In the genomic region with DNA sequence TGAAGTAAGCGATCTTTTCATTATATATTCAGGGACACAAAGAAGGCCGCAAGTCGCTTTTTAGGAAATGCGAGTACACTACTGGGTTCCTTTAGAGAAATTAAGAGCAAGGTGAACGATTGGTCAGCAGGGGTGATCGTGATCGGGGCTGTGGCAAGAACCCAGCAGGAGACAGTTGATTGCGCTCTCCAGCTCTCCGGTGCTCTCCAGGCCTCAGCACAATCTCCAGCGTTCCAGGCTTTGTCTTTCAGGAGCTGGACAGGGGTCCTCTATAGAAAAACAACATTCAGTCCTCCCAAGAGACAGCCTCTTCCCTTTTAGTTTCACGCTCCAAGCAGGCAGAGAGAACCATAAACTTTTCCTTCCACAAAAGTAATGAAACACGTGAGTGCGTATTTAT, we compare ENCODE assay signal across 22 cellular contexts.
DNase-seq lines count a peak whose midpoint lies in the region; ATAC-seq and TF ChIP-seq lines count a peak whose summit lies in the region.
"Had no signal": no experiment of that assay in that cellular context is flagged by ENCODE, and none has a peak within 500 bp of the region (broad histone marks: within the 10 kb centered on the region; RNA-seq: fewer than 3 reads in every experiment).

No MANE protein-coding gene starts in this region.

- H3K36me3 ChIP-seq in Panc1 (ENCODE audit: control insufficient read depth, insufficient read depth, low read length) = no peaks in the 10 kb centered on the region
- H3K36me3 ChIP-seq: transverse colon had no signal

- H3K4me3 Mint-ChIP-seq in progenitor cell of endocrine pancreas (ENCODE audit: low read depth) (no peak overlapping the region), immature natural killer cell (no peak overlapping the region)
- H3K4me3 Mint-ChIP-seq: activated CD4-positive, alpha-beta T cell treated with anti-CD3 and anti-CD28 coated beads, Interleukin-2, amount 10 ng/mL, durations not matched to agents 7 days and 5 days; activated naive CD8-positive, alpha-beta T cell treated with anti-CD3 and anti-CD28 coated beads for 36 hours; activated T-cell treated with anti-CD3 and anti-CD28 coated beads, Interleukin-2, amount 50 U/mL, for 24 hours; naive B cell had no signal

- in situ Hi-C loops in Panc1 (cut with HindIII; ENCODE audit: low pct_unique_long_range_greater_than_20kb, low sequenced_read_pairs) = no loop called here

- H3K9me3 ChIP-seq in Panc1 (ENCODE audit: control insufficient read depth, insufficient read depth, low read depth, low read length) = no peaks in the 10 kb centered on the region
- H3K9me3 ChIP-seq: transverse colon had no signal

- CTCF ChIA-PET in Panc1 (lab: Charles Lee) = no interaction called here

- peaks cover 4% of the 10 kb centered on the region for H3K27me3 Mint-ChIP-seq in progenitor cell of endocrine pancreas
- peaks cover 0 to 5% (median 0%) of the 10 kb centered on the region in 3 donors for H3K27me3 Mint-ChIP-seq in immature natural killer cell (ENCODE audit: low read depth in 3 of 3)
- H3K27me3 Mint-ChIP-seq: activated CD4-positive, alpha-beta T cell treated with anti-CD3 and anti-CD28 coated beads, Interleukin-2, amount 10 ng/mL, durations not matched to agents 7 days and 5 days; activated naive CD8-positive, alpha-beta T cell treated with anti-CD3 and anti-CD28 coated beads for 36 hours; activated T-cell treated with anti-CD3 and anti-CD28 coated beads, Interleukin-2, amount 50 U/mL, for 24 hours had no signal

- TF ChIP-seq CTCF in Panc1 (IDR thresholded peaks at IDR 0.05) = no peak
- no peak for TF ChIP-seq CTCF in fibroblast of pulmonary artery (IDR thresholded peaks at IDR 0.05; ENCODE audit: low read length, missing control alignments)
- no peak for TF ChIP-seq CTCF in progenitor cell of endocrine pancreas (IDR thresholded peaks at IDR 0.05; ENCODE audit: unreplicated experiment)
- no peak for TF ChIP-seq CTCF in foreskin fibroblast (IDR thresholded peaks at IDR 0.05; ENCODE audit: low read depth, low read length)

- no peaks in the 10 kb centered on the region for H3K36me3 Mint-ChIP-seq in progenitor cell of endocrine pancreas (ENCODE audit: insufficient read depth)
- H3K36me3 Mint-ChIP-seq in immature natural killer cell = peaks cover 0 to 3% (median 0%) of the 10 kb centered on the region in 3 donors
- H3K36me3 Mint-ChIP-seq: activated naive CD8-positive, alpha-beta T cell treated with anti-CD3 and anti-CD28 coated beads for 36 hours; naive B cell had no signal

- H3K4me3 ChIP-seq in Panc1 (ENCODE audit: low read depth in 2 of 2, low read length in 2 of 2) = no peak overlapping the region
- no peak overlapping the region for H3K4me3 ChIP-seq in fibroblast of pulmonary artery (replicated peaks; ENCODE audit: low read depth, low read length)
- no peak overlapping the region for H3K4me3 ChIP-seq in foreskin fibroblast (ENCODE audit: low read depth in 1 of 2, low read length in 2 of 2)
- H3K4me3 ChIP-seq: transverse colon had no signal

- ATAC-seq in Panc1 (peak; percentile 85), GM19023 (IDR thresholded peaks at IDR 0.05; ENCODE audit: unreplicated experiment) (no peak)

- H3K4me1 Mint-ChIP-seq in progenitor cell of endocrine pancreas (ENCODE audit: low read depth) (peaks cover 9% of the 10 kb centered on the region), immature natural killer cell (peaks cover 31 to 34% of the 10 kb centered on the region in 2 donors)

- intact Hi-C loops in Panc1 (cut with micrococcal nuclease; ENCODE audit: unreplicated experiment) = loop anchor here (10.0 kb wide), 1 partner anchor 99 kb away; no protein-coding TSS in a partner anchor

- no peaks in the 10 kb centered on the region for H3K27me3 ChIP-seq in Panc1 (ENCODE audit: control insufficient read depth, insufficient read depth, low read length)
- H3K27me3 ChIP-seq: transverse colon had no signal

- DNase-seq in DMS53 (lab: John Stamatoyannopoulos, UW) = peak; percentile 88
- DNase-seq in DMS53 treated with DMSO at 0.1 percent for 48 hours (lab: John Stamatoyannopoulos, UW; ENCODE audit: unreplicated experiment) = no peak
- DNase-seq in Panc1 (ENCODE audit: low read depth, low spot score) = no peak
- DNase-seq in fibroblast of pulmonary artery (ENCODE audit: low read depth) = peak; percentile 26
- DNase-seq in progenitor cell of endocrine pancreas (ENCODE audit: low spot score, unreplicated experiment) = no peak
- DNase-seq in foreskin fibroblast = no peak
- no peak for DNase-seq in immature natural killer cell
- DNase-seq: activated CD4-positive, alpha-beta T cell treated with anti-CD3 and anti-CD28 coated beads, Interleukin-2, amount 10 ng/mL, durations not matched to agents 7 days and 5 days; activated naive CD8-positive, alpha-beta T cell treated with anti-CD3 and anti-CD28 coated beads for 36 hours; activated T-cell treated with anti-CD3 and anti-CD28 coated beads, Interleukin-2, amount 50 U/mL, for 24 hours; DND-41; left ventricle myocardium superior; naive B cell; NCI-H446; right cardiac atrium; RPMI8226; stimulated activated CD4-positive, alpha-beta T cell treated with anti-CD3 and anti-CD28 coated beads, Interleukin-2, amount 100 ng/mL, for 48 hours; T-helper 2 cell; transverse colon had no signal

- H3K27ac Mint-ChIP-seq in progenitor cell of endocrine pancreas = peak overlapping the region; percentile 18
- no peak overlapping the region for H3K27ac Mint-ChIP-seq in immature natural killer cell
- H3K27ac Mint-ChIP-seq: activated CD4-positive, alpha-beta T cell treated with anti-CD3 and anti-CD28 coated beads, Interleukin-2, amount 10 ng/mL, durations not matched to agents 7 days and 5 days; activated naive CD8-positive, alpha-beta T cell treated with anti-CD3 and anti-CD28 coated beads for 36 hours had no signal

- no TSS peak for BruUV-seq in Panc1 (replicated peaks; lab: Mats Ljungman, UMichigan)

- H3K27ac ChIP-seq in Panc1 (ENCODE audit: low read length) = peak overlapping the region; percentile 96
- H3K27ac ChIP-seq: 22Rv1, C4-2B, transverse colon had no signal

- H3K4me1 ChIP-seq in Panc1 (ENCODE audit: control insufficient read depth, insufficient read depth, low read length) = peaks cover 43% of the 10 kb centered on the region
- H3K4me1 ChIP-seq: transverse colon had no signal

- H3K9me3 Mint-ChIP-seq in progenitor cell of endocrine pancreas (ENCODE audit: low read depth) (no peaks in the 10 kb centered on the region), immature natural killer cell (no peaks in the 10 kb centered on the region)
- H3K9me3 Mint-ChIP-seq: activated naive CD8-positive, alpha-beta T cell treated with anti-CD3 and anti-CD28 coated beads for 36 hours; activated T-cell treated with anti-CD3 and anti-CD28 coated beads, Interleukin-2, amount 50 U/mL, for 24 hours; naive B cell had no signal

- POLR2A ChIA-PET in Panc1 (lab: Charles Lee) = interaction anchor here (1.7 kb wide), 1 partner anchor 103 kb away, joined by 3 read pairs; no protein-coding TSS in a partner anchor

Comparison
In these comparisons a context has a peak if more than half of its experiments do, and no peak if none do; other contexts are left out.
1. DNase-seq: peak in DMS53 (single experiment) and fibroblast of pulmonary artery (single experiment); none in DMS53 treated with DMSO at 0.1 percent for 48 hours (single experiment), Panc1 (single experiment), progenitor cell of endocrine pancreas (single experiment), foreskin fibroblast (0 of 2) and immature natural killer cell (0 of 3).